15 cellular contexts compared by ENCODE assay signal in the genomic region with DNA sequence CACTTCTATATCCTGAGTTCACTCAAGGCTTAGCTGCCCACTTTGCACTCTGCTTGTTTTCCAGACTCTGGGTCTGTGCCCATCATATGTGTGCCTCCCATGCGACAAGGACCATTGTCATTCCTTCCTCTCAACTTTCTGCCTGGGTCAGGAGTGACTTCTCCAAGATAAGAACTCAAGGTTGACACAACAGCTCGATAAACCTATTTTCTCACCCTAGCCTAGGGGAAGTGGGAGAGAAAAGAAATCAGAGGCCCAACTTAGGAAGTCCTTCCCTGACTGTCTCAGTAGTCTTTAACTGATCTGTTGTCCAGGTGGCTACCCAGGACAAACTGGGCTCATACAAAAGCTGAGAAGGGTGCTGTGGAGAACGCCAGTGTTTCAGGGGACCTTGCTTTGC. TPM values are rescaled to one million over a fixed set of nuclear protein-coding genes. Genes with fewer than 3 reads are reported as not detected.
DNase-seq lines count a peak whose midpoint lies in the region; ATAC-seq and TF ChIP-seq lines count a peak whose summit lies in the region.
"Had no signal": no experiment of that assay in that cellular context is flagged by ENCODE, and none has a peak within 500 bp of the region (broad histone marks: within the 10 kb centered on the region; RNA-seq: fewer than 3 reads in every experiment).

No MANE protein-coding gene starts in this region.

- no peaks in the 10 kb centered on the region for H3K9me3 Mint-ChIP-seq in T-helper 2 cell treated with Interferon-gamma antibody and Interleukin-4, amounts not matched to agents 5 μg/mL and 100 μg/mL, for 36 hours
- no peaks in the 10 kb centered on the region for H3K9me3 Mint-ChIP-seq in activated CD8-positive, alpha-beta T cell treated with anti-CD3 and anti-CD28 coated beads for 36 hours
- no peaks in the 10 kb centered on the region for H3K9me3 Mint-ChIP-seq in naive thymus-derived CD4-positive, alpha-beta T cell

- POLR2A ChIA-PET in activated CD8-positive, alpha-beta T cell treated with anti-CD3 and anti-CD28 coated beads for 36 hours (lab: Charles Lee), result no interaction called here
- POLR2A ChIA-PET in naive thymus-derived CD4-positive, alpha-beta T cell (lab: Charles Lee), result no interaction called here

- peaks cover 28% of the 10 kb centered on the region for H3K4me1 ChIP-seq in DND-41 (ENCODE audit: insufficient read depth, low read length)
- peaks cover 8 to 9% of the 10 kb centered on the region in 2 donors for H3K4me1 ChIP-seq in naive thymus-derived CD4-positive, alpha-beta T cell (ENCODE audit: control insufficient read depth in 2 of 2, insufficient read depth in 2 of 2, low read length in 2 of 2)

- no peak overlapping the region for H3K4me3 ChIP-seq in DND-41 (ENCODE audit: low read depth in 1 of 2, low read length in 2 of 2)
- no peak overlapping the region for H3K4me3 ChIP-seq in naive thymus-derived CD4-positive, alpha-beta T cell (ENCODE audit: low read length)

- peaks cover 14% of the 10 kb centered on the region for H3K27me3 Mint-ChIP-seq in T-helper 2 cell treated with Interferon-gamma antibody and Interleukin-4, amounts not matched to agents 5 μg/mL and 100 μg/mL, for 36 hours (ENCODE audit: low read depth)
- peaks cover 5% of the 10 kb centered on the region for H3K27me3 Mint-ChIP-seq in activated CD8-positive, alpha-beta T cell treated with anti-CD3 and anti-CD28 coated beads for 36 hours
- H3K27me3 Mint-ChIP-seq in naive thymus-derived CD4-positive, alpha-beta T cell, result peaks cover 2 to 21% (median 7%) of the 10 kb centered on the region in 5 donors

- H3K9me3 ChIP-seq in DND-41 (ENCODE audit: insufficient read depth, low read length, severe bottlenecking), result no peaks in the 10 kb centered on the region
- H3K9me3 ChIP-seq in naive thymus-derived CD4-positive, alpha-beta T cell (ENCODE audit: control insufficient read depth in 2 of 3, low read length in 3 of 3), result no peaks in the 10 kb centered on the region
- H3K9me3 ChIP-seq: stomach had no signal

- H3K27ac ChIP-seq in DND-41 (ENCODE audit: low read length), result no peak overlapping the region
- H3K27ac ChIP-seq in naive thymus-derived CD4-positive, alpha-beta T cell (ENCODE audit: low read depth, low read length), result no peak overlapping the region
- H3K27ac ChIP-seq: epithelial cell of prostate, stomach had no signal

- ATAC-seq in DND-41 (ENCODE audit: insufficient read depth, low read depth) (no peak), GM19324 (IDR thresholded peaks at IDR 0.05; ENCODE audit: low FRiP score, unreplicated experiment) (no peak), GM21423 (IDR thresholded peaks at IDR 0.05; ENCODE audit: unreplicated experiment) (no peak)
- no peak for ATAC-seq in activated CD8-positive, alpha-beta T cell treated with anti-CD3 and anti-CD28 coated beads for 36 hours
- ATAC-seq in naive thymus-derived CD4-positive, alpha-beta T cell, result no peak
- ATAC-seq: K562 had no signal

- no peak for DNase-seq in T-helper 2 cell treated with Interferon-gamma antibody and Interleukin-4, amounts not matched to agents 5 μg/mL and 100 μg/mL, for 36 hours (ENCODE audit: low spot score)
- DNase-seq in T-helper 2 cell (no peak), DND-41 (no peak), NCI-H1436 treated with DMSO at 0.1 percent for 48 hours (lab: John Stamatoyannopoulos, UW) (no peak)
- no peak for DNase-seq in activated CD8-positive, alpha-beta T cell treated with anti-CD3 and anti-CD28 coated beads for 36 hours
- DNase-seq in naive thymus-derived CD4-positive, alpha-beta T cell, result no peak
- DNase-seq: activated CD4-positive, alpha-beta T cell treated with anti-CD3 and anti-CD28 coated beads for 48 hours; cortex of kidney; NCI-H1092 treated with DMSO at 0.1 percent for 48 hours; NCI-H2171; stomach had no signal

- H3K36me3 ChIP-seq in DND-41 (ENCODE audit: insufficient read depth, low read length), result peaks cover 20% of the 10 kb centered on the region
- peaks cover 0 to 16% (median 0%) of the 10 kb centered on the region in 3 experiments for H3K36me3 ChIP-seq in naive thymus-derived CD4-positive, alpha-beta T cell (ENCODE audit: control insufficient read depth in 2 of 3, insufficient read depth in 3 of 3, low read length in 3 of 3)

- peaks cover 9% of the 10 kb centered on the region for H3K79me2 ChIP-seq in DND-41 (ENCODE audit: insufficient read depth, low read length)

- CTCF ChIA-PET in activated CD8-positive, alpha-beta T cell treated with anti-CD3 and anti-CD28 coated beads for 36 hours (lab: Charles Lee), result interaction anchor here (0.5 to 6.7 kb wide), 9 partner anchors 14 to 202 kb away, joined by 3 to 40 read pairs (median 3); partner anchors contain the start of genes HOXC10 and HOXC5
- CTCF ChIA-PET in naive thymus-derived CD4-positive, alpha-beta T cell (lab: Charles Lee), result interaction anchor here (0.5 to 0.9 kb wide), 2 partner anchors 154 to 1030 kb away, joined by 3 read pairs; partner anchors contain the start of gene HOXC5

- peaks cover 14% of the 10 kb centered on the region for H3K4me1 Mint-ChIP-seq in T-helper 2 cell treated with Interferon-gamma antibody and Interleukin-4, amounts not matched to agents 5 μg/mL and 100 μg/mL, for 36 hours (ENCODE audit: low read depth)
- H3K4me1 Mint-ChIP-seq in activated CD8-positive, alpha-beta T cell treated with anti-CD3 and anti-CD28 coated beads for 36 hours (ENCODE audit: low read depth), result peaks cover 18% of the 10 kb centered on the region
- peaks cover 22 to 37% (median 31%) of the 10 kb centered on the region in 7 donors for H3K4me1 Mint-ChIP-seq in naive thymus-derived CD4-positive, alpha-beta T cell

- H3K27ac Mint-ChIP-seq in T-helper 2 cell treated with Interferon-gamma antibody and Interleukin-4, amounts not matched to agents 5 μg/mL and 100 μg/mL, for 36 hours, result no peak overlapping the region
- no peak overlapping the region for H3K27ac Mint-ChIP-seq in activated CD8-positive, alpha-beta T cell treated with anti-CD3 and anti-CD28 coated beads for 36 hours
- H3K27ac Mint-ChIP-seq in naive thymus-derived CD4-positive, alpha-beta T cell, result no peak overlapping the region

- no peak for TF ChIP-seq CTCF in DND-41 (IDR thresholded peaks at IDR 0.05; ENCODE audit: borderline replicate concordance, extremely low read depth, low read length, poor library complexity, severe bottlenecking)
- TF ChIP-seq CTCF in activated CD8-positive, alpha-beta T cell treated with anti-CD3 and anti-CD28 coated beads for 36 hours (IDR thresholded peaks at IDR 0.05), result no peak

- H4K20me1 ChIP-seq in DND-41 (ENCODE audit: insufficient read depth, low read length), result 0 out of 2 replicates have a peak, but pooled peaks cover 4% of the 10 kb centered on the region

- H3K27me3 ChIP-seq in DND-41 (ENCODE audit: insufficient read depth, low read length, poor library complexity), result no peaks in the 10 kb centered on the region
- peaks cover 0 to 3% of the 10 kb centered on the region in 2 donors for H3K27me3 ChIP-seq in naive thymus-derived CD4-positive, alpha-beta T cell (ENCODE audit: control insufficient read depth in 2 of 2, insufficient read depth in 2 of 2, low read length in 2 of 2)

- no peak overlapping the region for H3K9ac ChIP-seq in DND-41 (ENCODE audit: low read depth, low read length)

- H2AFZ ChIP-seq in DND-41 (ENCODE audit: low read depth, low read length), result no peak overlapping the region

- peak overlapping the region; percentile 78 for H3K4me3 Mint-ChIP-seq in T-helper 2 cell treated with Interferon-gamma antibody and Interleukin-4, amounts not matched to agents 5 μg/mL and 100 μg/mL, for 36 hours
- peak overlapping the region; percentile 70 for H3K4me3 Mint-ChIP-seq in activated CD8-positive, alpha-beta T cell treated with anti-CD3 and anti-CD28 coated beads for 36 hours
- H3K4me3 Mint-ChIP-seq in naive thymus-derived CD4-positive, alpha-beta T cell, result peak overlapping the region in 9 of 10 donors; percentile 53 to 83 (median 77)

- H3K36me3 Mint-ChIP-seq in T-helper 2 cell treated with Interferon-gamma antibody and Interleukin-4, amounts not matched to agents 5 μg/mL and 100 μg/mL, for 36 hours (ENCODE audit: low read depth), result peaks cover 4% of the 10 kb centered on the region
- peaks cover 4% of the 10 kb centered on the region for H3K36me3 Mint-ChIP-seq in activated CD8-positive, alpha-beta T cell treated with anti-CD3 and anti-CD28 coated beads for 36 hours (ENCODE audit: low read depth)
- peaks cover 0 to 29% (median 4%) of the 10 kb centered on the region in 5 donors for H3K36me3 Mint-ChIP-seq in naive thymus-derived CD4-positive, alpha-beta T cell

- H3K4me2 ChIP-seq in DND-41 (ENCODE audit: insufficient read depth, low read length), result 0 out of 2 replicates have a peak overlapping the region, but pooled peaks have one; percentile 83

- intact Hi-C loops in activated CD8-positive, alpha-beta T cell treated with anti-CD3 and anti-CD28 coated beads for 36 hours (cut with micrococcal nuclease), result no loop called here
- intact Hi-C loops in naive thymus-derived CD4-positive, alpha-beta T cell (cut with micrococcal nuclease), result no loop called here

RNA-seq across cellular contexts. Expression of gene SMUG1, which starts 1.7 kb away (rescaled TPM):
- total RNA-seq in activated CD8-positive, alpha-beta T cell treated with anti-CD3 and anti-CD28 coated beads for 36 hours, result 10 to 100 TPM; 20.1 to 23.9 TPM
- 10 to 100 TPM in 4 of 5 experiments, 1 to 10 TPM in 1; 9.4 to 29.9 (median 22.2) TPM for total RNA-seq in naive thymus-derived CD4-positive, alpha-beta T cell
- polyA plus RNA-seq in naive thymus-derived CD4-positive, alpha-beta T cell, result 10 to 100 TPM; 20.6 to 25.0 TPM
